ENCODE assay signal across 19 cellular contexts in the genomic region with DNA sequence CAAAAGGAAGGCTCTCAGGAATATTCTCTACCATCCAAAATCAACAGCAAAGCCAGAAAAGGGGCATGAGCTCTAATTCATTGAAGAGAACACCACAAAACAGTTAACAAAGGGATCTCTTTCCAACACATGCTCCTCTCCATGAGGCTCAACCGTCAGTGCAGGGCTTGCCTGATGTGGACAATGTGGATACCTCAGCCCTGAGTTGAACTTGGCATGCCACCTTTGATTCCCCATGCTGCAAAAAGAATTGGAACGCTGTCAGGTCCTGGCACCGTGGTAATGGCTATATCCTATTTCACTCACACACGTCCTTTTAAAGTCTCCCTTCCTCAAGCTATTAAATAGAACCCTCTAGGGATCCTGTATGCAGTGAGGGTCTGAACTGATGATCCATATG. TPM values are rescaled to one million over a fixed set of nuclear protein-coding genes. Genes with fewer than 3 reads are reported as not detected.
DNase-seq lines count a peak whose midpoint lies in the region; TF ChIP-seq lines count a peak whose summit lies in the region.
"Had no signal": no experiment of that assay in that cellular context is flagged by ENCODE, and none has a peak within 500 bp of the region (broad histone marks: within the 10 kb centered on the region; RNA-seq: fewer than 3 reads in every experiment).

No MANE protein-coding gene starts in this region.

- TF ChIP-seq CTCF in dorsolateral prefrontal cortex (IDR thresholded peaks at IDR 0.05 in 54 of 56, conservative IDR thresholded peaks at IDR 0.05 in 2 of 56; ENCODE audit: low read depth in 1 of 56, partially characterized antibody in 56 of 56) = no peak
- TF ChIP-seq CTCF in suprapubic skin (IDR thresholded peaks at IDR 0.05) = no peak
- no peak for TF ChIP-seq CTCF in spleen (IDR thresholded peaks at IDR 0.05 in 8 of 11, conservative IDR thresholded peaks at IDR 0.05 in 3 of 11)

- WGBS in suprapubic skin = 41% methylated on average over 4 of the region's 4 CpGs
- WGBS in spleen, 5 donors = 87 to 94% (median 89%) methylated on average over 4 of the region's 4 CpGs

- TF ChIP-seq EP300 in suprapubic skin (IDR thresholded peaks at IDR 0.05) = no peak

- H3K4me3 ChIP-seq in dorsolateral prefrontal cortex (peak overlapping the region in 17 of 59 donors; percentile 1 to 33 (median 14)), suprapubic skin (no peak overlapping the region), spleen (no peak overlapping the region)
- H3K4me3 ChIP-seq: coronary artery, esophagus squamous epithelium had no signal

- H3K36me3 ChIP-seq in suprapubic skin (peaks cover 48% of the 10 kb centered on the region), spleen (peaks cover 0 to 69% (median 36%) of the 10 kb centered on the region in 6 donors)

- H3K4me1 ChIP-seq in suprapubic skin = peaks cover 17% of the 10 kb centered on the region
- H3K4me1 ChIP-seq in spleen = peaks cover 0 to 6% (median 0%) of the 10 kb centered on the region in 6 donors

- H3K27me3 ChIP-seq in dorsolateral prefrontal cortex (no peaks in the 10 kb centered on the region), suprapubic skin (no peaks in the 10 kb centered on the region), spleen (replicated peaks in 1 of 7) (no peaks in the 10 kb centered on the region)
- H3K27me3 ChIP-seq: esophagus squamous epithelium, neutrophil had no signal

- peak; percentile 62 for DNase-seq in NCI-H2171 treated with DMSO at 0.1 percent for 48 hours (lab: John Stamatoyannopoulos, UW)
- DNase-seq in dorsolateral prefrontal cortex = no peak
- peak; percentile 58 for DNase-seq in medulla oblongata (ENCODE audit: extremely low spot score)
- no peak for DNase-seq in suprapubic skin (ENCODE audit: low spot score in 2 of 2)
- no peak for DNase-seq in NCI-H526 treated with DMSO at 0.1 percent for 48 hours (lab: John Stamatoyannopoulos, UW)
- DNase-seq in spleen = no peak
- DNase-seq in activated T-cell treated with anti-CD3 and anti-CD28 coated beads, Interleukin-2, amount 50 U/mL, for 48 hours = no peak
- no peak for DNase-seq in effector CD8-positive, alpha-beta T cell (lab: John Stamatoyannopoulos, UW)
- DNase-seq: activated CD8-positive, alpha-beta T cell treated with anti-CD3 and anti-CD28 coated beads, Interleukin-2, amount 10 ng/mL, durations not matched to agents 7 days and 5 days; DND-41; esophagus squamous epithelium; HCEC 1CT; NCI-H510A; small intestine; stimulated activated naive CD4-positive, alpha-beta T cell treated with Interleukin-2 at 50 U/mL for 16 hours had no signal

- H3K27ac ChIP-seq in dorsolateral prefrontal cortex = peak overlapping the region; percentile 85 to 100 (median 96)
- H3K27ac ChIP-seq in suprapubic skin = peak overlapping the region; percentile 84
- peak overlapping the region in 3 of 8 donors; percentile 13 to 66 (median 44) for H3K27ac ChIP-seq in spleen
- H3K27ac ChIP-seq: C4-2B, neutrophil, VCaP had no signal

- intact Hi-C loops in dorsolateral prefrontal cortex (cut with DNase I) (no loop called here), spleen (cut with DNase I; ENCODE audit: low total_unique reads) (no loop called here)

- TF ChIP-seq POLR2A in suprapubic skin (IDR thresholded peaks at IDR 0.05) (no peak), spleen (IDR thresholded peaks at IDR 0.05) (no peak)

- no peaks in the 10 kb centered on the region for H3K9me3 ChIP-seq in suprapubic skin
- no peaks in the 10 kb centered on the region for H3K9me3 ChIP-seq in spleen
- H3K9me3 ChIP-seq: esophagus squamous epithelium, neutrophil had no signal

RNA-seq across cellular contexts. Expression of gene IP6K2, which starts 30.7 kb away (rescaled TPM):
- total RNA-seq in dorsolateral prefrontal cortex (100 to 1,000 TPM in 31 of 120 experiments, 10 to 100 TPM in 89; 63.9 to 128 (median 92.9) TPM), suprapubic skin (100 to 1,000 TPM; 169 to 269 (median 246) TPM), spleen (100 to 1,000 TPM in 1 of 7 donors, 10 to 100 TPM in 6; 62.1 to 105 (median 74.8) TPM)
- polyA plus RNA-seq in spleen = 10 to 100 TPM; 64.8 to 81.5 (median 79.1) TPM

Comparison
In these comparisons a context has a peak if more than half of its experiments do, and no peak if none do; other contexts are left out.
1. DNase-seq: peak in NCI-H2171 treated with DMSO at 0.1 percent for 48 hours (single experiment) and medulla oblongata (single experiment); none in dorsolateral prefrontal cortex (0 of 10), suprapubic skin (0 of 2), NCI-H526 treated with DMSO at 0.1 percent for 48 hours (single experiment), spleen (single experiment), activated T-cell treated with anti-CD3 and anti-CD28 coated beads, Interleukin-2, amount 50 U/mL, for 48 hours (0 of 2) and effector CD8-positive, alpha-beta T cell (single experiment).